In genomic region chr3:53159415-53160135, GRCh38 we compare ENCODE assay signal across 1 cellular context.
A peak's percentile ranks its signal among the peaks of the same experiment; 100 is the strongest.
TF ChIP-seq lines count a peak whose summit lies in the region.

No MANE protein-coding gene starts in this region.

TF ChIP-seq in HepG2, 621 proteins besides CTCF, POLR2A, EP300 and RAD21 (continues in another document):
- TF ChIP-seq, protein P1, sequence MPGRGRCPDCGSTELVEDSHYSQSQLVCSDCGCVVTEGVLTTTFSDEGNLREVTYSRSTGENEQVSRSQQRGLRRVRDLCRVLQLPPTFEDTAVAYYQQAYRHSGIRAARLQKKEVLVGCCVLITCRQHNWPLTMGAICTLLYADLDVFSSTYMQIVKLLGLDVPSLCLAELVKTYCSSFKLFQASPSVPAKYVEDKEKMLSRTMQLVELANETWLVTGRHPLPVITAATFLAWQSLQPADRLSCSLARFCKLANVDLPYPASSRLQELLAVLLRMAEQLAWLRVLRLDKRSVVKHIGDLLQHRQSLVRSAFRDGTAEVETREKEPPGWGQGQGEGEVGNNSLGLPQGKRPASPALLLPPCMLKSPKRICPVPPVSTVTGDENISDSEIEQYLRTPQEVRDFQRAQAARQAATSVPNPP (CRISPR knock-in tag; IDR thresholded peaks at IDR 0.05), result no peak
- TF ChIP-seq KDM6A (CRISPR knock-in tag; IDR thresholded peaks at IDR 0.05; ENCODE audit: low read depth) (peak; percentile 72), FOXA1 (IDR thresholded peaks at IDR 0.05) (no peak), FOXA1 (CRISPR knock-in tag; IDR thresholded peaks at IDR 0.05) (peak; percentile 94), ZNF720 (CRISPR knock-in tag; IDR thresholded peaks at IDR 0.05) (0 out of 2 replicates have a peak, but pooled peaks have one; percentile 64), MLLT10 (CRISPR knock-in tag; IDR thresholded peaks at IDR 0.05) (no peak), THAP11 (CRISPR knock-in tag; IDR thresholded peaks at IDR 0.05) (0 out of 2 replicates have a peak, but pooled peaks have one; percentile 25), ZSCAN30 (CRISPR knock-in tag; IDR thresholded peaks at IDR 0.05) (no peak), THYN1 (CRISPR knock-in tag; IDR thresholded peaks at IDR 0.05; ENCODE audit: borderline replicate concordance, low read depth) (no peak), ADNP (CRISPR knock-in tag; IDR thresholded peaks at IDR 0.05) (no peak), KLF11 (CRISPR knock-in tag; IDR thresholded peaks at IDR 0.05) (no peak), NFE2 (CRISPR knock-in tag; IDR thresholded peaks at IDR 0.05) (no peak), ZNF709 (CRISPR knock-in tag; IDR thresholded peaks at IDR 0.05) (no peak), ZNF646 (CRISPR knock-in tag; IDR thresholded peaks at IDR 0.05) (no peak), NR2F1 (CRISPR knock-in tag; IDR thresholded peaks at IDR 0.05) (peak in 1 of 2 experiments; percentile 49; a peak in 1 of 4 replicates), FOXP1 (IDR thresholded peaks at IDR 0.05) (0 out of 2 replicates have a peak, but pooled peaks have one; percentile 22), FOXP1 (CRISPR knock-in tag; IDR thresholded peaks at IDR 0.05) (peak; percentile 56), PRDM4 (CRISPR knock-in tag; IDR thresholded peaks at IDR 0.05; ENCODE audit: borderline replicate concordance) (no peak), TBP (CRISPR knock-in tag; IDR thresholded peaks at IDR 0.05) (no peak), RARG (CRISPR knock-in tag; IDR thresholded peaks at IDR 0.05; ENCODE audit: low read depth) (no peak), ZNF883 (CRISPR knock-in tag; IDR thresholded peaks at IDR 0.05; ENCODE audit: not compliant biosample characterization) (no peak), PITX1 (CRISPR knock-in tag; IDR thresholded peaks at IDR 0.05) (peak; percentile 74), ETV6 (CRISPR knock-in tag; conservative IDR thresholded peaks at IDR 0.05) (no peak), MED8 (CRISPR knock-in tag; IDR thresholded peaks at IDR 0.05; ENCODE audit: insufficient replicate concordance) (no peak), NFATC3 (CRISPR knock-in tag; IDR thresholded peaks at IDR 0.05) (no peak), GATAD1 (CRISPR knock-in tag; IDR thresholded peaks at IDR 0.05) (no peak), KDM5A (IDR thresholded peaks at IDR 0.05; ENCODE audit: borderline replicate concordance, low read length) (no peak), ZNF251 (CRISPR knock-in tag; IDR thresholded peaks at IDR 0.05) (no peak), ZSCAN29 (CRISPR knock-in tag; conservative IDR thresholded peaks at IDR 0.05) (no peak), BCLAF1 (IDR thresholded peaks at IDR 0.05) (no peak), SRSF9 (IDR thresholded peaks at IDR 0.05; ENCODE audit: borderline replicate concordance, insufficient read depth, low read depth, low read length, poor library complexity, severe bottlenecking) (no peak), HDAC1 (CRISPR knock-in tag; IDR thresholded peaks at IDR 0.05) (peak; percentile 68), CCAR2 (optimal IDR thresholded peaks at IDR 0.05; ENCODE audit: low read depth, low read length) (peak; percentile 42), ZNF501 (CRISPR knock-in tag; IDR thresholded peaks at IDR 0.05) (no peak; the same call in 1 of the 2 replicates), MTF2 (CRISPR knock-in tag; IDR thresholded peaks at IDR 0.05; ENCODE audit: borderline replicate concordance) (no peak), ZNF543 (CRISPR knock-in tag; IDR thresholded peaks at IDR 0.05) (no peak), PRDM10 (CRISPR knock-in tag; IDR thresholded peaks at IDR 0.05; ENCODE audit: low read depth) (peak; percentile 71), MTA1 (CRISPR knock-in tag; IDR thresholded peaks at IDR 0.05; ENCODE audit: borderline replicate concordance) (peak; percentile 37; the same call in 1 of the 2 replicates), RNF219 (CRISPR knock-in tag; IDR thresholded peaks at IDR 0.05) (no peak), SMC3 (IDR thresholded peaks at IDR 0.05; ENCODE audit: low read length) (peak; percentile 29; the same call in 1 of the 2 replicates)
- TF ChIP-seq, protein P2, sequence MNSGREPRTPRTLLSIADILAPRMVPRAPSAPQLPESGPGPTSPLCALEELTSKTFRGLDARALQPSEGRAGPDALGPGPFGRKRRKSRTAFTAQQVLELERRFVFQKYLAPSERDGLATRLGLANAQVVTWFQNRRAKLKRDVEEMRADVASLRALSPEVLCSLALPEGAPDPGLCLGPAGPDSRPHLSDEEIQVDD (CRISPR knock-in tag; IDR thresholded peaks at IDR 0.05; ENCODE audit: borderline replicate concordance), result peak; percentile 53; the same call in 1 of the 2 replicates
